In genomic region chr17:78171591-78172283, GRCh38 we compare ENCODE assay signal across 9 cellular contexts. TPM values are rescaled to one million over a fixed set of nuclear protein-coding genes. Genes with fewer than 3 reads are reported as not detected.
DNase-seq lines count a peak whose midpoint lies in the region; ATAC-seq and TF ChIP-seq lines count a peak whose summit lies in the region.
"Not testable (repeated sequence)": the region's sequence is repeated elsewhere in the genome, so short reads cannot be mapped to it uniquely, and the experiment has no call there.
"Had no signal": no experiment of that assay in that cellular context is flagged by ENCODE, and none has a peak within 500 bp of the region (broad histone marks: within the 10 kb centered on the region; RNA-seq: fewer than 3 reads in every experiment).

No MANE protein-coding gene starts in this region.

- H2AFZ ChIP-seq in OCI-LY7 (ENCODE audit: low read length); osteoblast (ENCODE audit: low read length): not testable (repeated sequence)

- not testable (repeated sequence) for DNase-seq in CD4-positive, alpha-beta T cell; OCI-LY7 (ENCODE audit: low spot score); activated CD8-positive, alpha-beta T cell treated with anti-CD3 and anti-CD28 coated beads for 36 hours; caudate nucleus (lab: John Stamatoyannopoulos, UW); testis
- peak; percentile 61 for DNase-seq in osteoblast (ENCODE audit: insufficient read length, low spot score, missing footprints)

- not testable (repeated sequence) for TF ChIP-seq POLR2A in testis (IDR thresholded peaks at IDR 0.05)

- H3K9me2 ChIP-seq in OCI-LY7 (ENCODE audit: insufficient read depth, low read length), result not testable (repeated sequence)

- BruUV-seq in OCI-LY7 (replicated peaks; lab: Mats Ljungman, UMichigan), result not testable (repeated sequence)

- H3K36me3 ChIP-seq in HUES48 (ENCODE audit: control insufficient read depth, insufficient read depth, low read length) (peaks cover 40% of the 10 kb centered on the region), OCI-LY7 (ENCODE audit: insufficient read depth, low read length) (peaks cover 29% of the 10 kb centered on the region)
- H3K36me3 ChIP-seq in osteoblast (ENCODE audit: insufficient read depth, low read length); testis (ENCODE audit: low read depth, missing control alignments): not testable (repeated sequence)

- not testable (repeated sequence) for H3K27me3 ChIP-seq in CD4-positive, alpha-beta T cell (ENCODE audit: control insufficient read depth, insufficient read depth, low read length); HUES48 (ENCODE audit: control insufficient read depth, insufficient read depth, low read length); layer of hippocampus (ENCODE audit: control insufficient read depth, insufficient read depth, low read length); osteoblast (ENCODE audit: insufficient read depth, low read length); testis

- intact Hi-C loops in CD4-positive, alpha-beta T cell (cut with DNase I, micrococcal nuclease), result loop anchor here in 1 of 2 experiments (5.0 kb wide), 1 partner anchor 214 kb away; the partner anchor contains the start of gene TNRC6C
- intact Hi-C loops in OCI-LY7 (cut with micrococcal nuclease; ENCODE audit: unreplicated experiment), result loop anchor here (2.0 kb wide), 1 partner anchor 79 kb away; no protein-coding TSS in a partner anchor
- intact Hi-C loops in activated CD8-positive, alpha-beta T cell treated with anti-CD3 and anti-CD28 coated beads for 36 hours (cut with micrococcal nuclease); testis (cut with DNase I; ENCODE audit: low total_unique reads): not testable (repeated sequence)

- H3K9ac ChIP-seq in HUES48 (ENCODE audit: low read depth, low read length), result not testable (repeated sequence)

- H3K27me3 Mint-ChIP-seq in CD4-positive, alpha-beta T cell; activated CD8-positive, alpha-beta T cell treated with anti-CD3 and anti-CD28 coated beads for 36 hours: not testable (repeated sequence)

- not testable (repeated sequence) for H3K4me3 ChIP-seq in HUES48 (ENCODE audit: low read depth, low read length); OCI-LY7 (ENCODE audit: low read depth, low read length, poor library complexity, severe bottlenecking); osteoblast (ENCODE audit: insufficient read depth, low read length); testis

- peak overlapping the region; percentile 27 for H3K27ac ChIP-seq in CD4-positive, alpha-beta T cell (ENCODE audit: low read depth, low read length)
- H3K27ac ChIP-seq in HUES48 (ENCODE audit: low read depth, low read length) (peak overlapping the region; percentile 60), caudate nucleus (ENCODE audit: low read depth, low read length) (peak overlapping the region; percentile 54), layer of hippocampus (ENCODE audit: low read depth, low read length) (peak overlapping the region; percentile 82), testis (peak overlapping the region; percentile 69 to 80)
- not testable (repeated sequence) for H3K27ac ChIP-seq in OCI-LY7 (ENCODE audit: low read depth, low read length, poor library complexity, severe bottlenecking); osteoblast (ENCODE audit: low read depth, low read length)

- H3K4me3 Mint-ChIP-seq in CD4-positive, alpha-beta T cell, result peak overlapping the region; percentile 77
- not testable (repeated sequence) for H3K4me3 Mint-ChIP-seq in activated CD8-positive, alpha-beta T cell treated with anti-CD3 and anti-CD28 coated beads for 36 hours

- not testable (repeated sequence) for H3K9me3 ChIP-seq in CD4-positive, alpha-beta T cell (ENCODE audit: control insufficient read depth, low read length); HUES48 (ENCODE audit: control insufficient read depth, insufficient read depth, low read length); OCI-LY7 (ENCODE audit: low read length); osteoblast (ENCODE audit: low read depth, low read length); testis

- TF ChIP-seq CTCF in CD4-positive, alpha-beta T cell (IDR thresholded peaks at IDR 0.05); OCI-LY7 (conservative IDR thresholded peaks at IDR 0.05; ENCODE audit: low read length); activated CD8-positive, alpha-beta T cell treated with anti-CD3 and anti-CD28 coated beads for 36 hours (IDR thresholded peaks at IDR 0.05); osteoblast (IDR thresholded peaks at IDR 0.05; ENCODE audit: extremely low read depth, low read depth, low read length); testis (IDR thresholded peaks at IDR 0.05): not testable (repeated sequence)

- H4K20me1 ChIP-seq in OCI-LY7 (ENCODE audit: insufficient read depth, low read length), result not testable (repeated sequence)
- H4K20me1 ChIP-seq in osteoblast (ENCODE audit: insufficient read depth, low read length), result peaks cover 12% of the 10 kb centered on the region

- H3K27ac Mint-ChIP-seq in CD4-positive, alpha-beta T cell, result peak overlapping the region; percentile 88
- peak overlapping the region; percentile 52 for H3K27ac Mint-ChIP-seq in activated CD8-positive, alpha-beta T cell treated with anti-CD3 and anti-CD28 coated beads for 36 hours

- POLR2A ChIA-PET in CD4-positive, alpha-beta T cell (lab: Charles Lee), result interaction anchor here (0.7 to 3.6 kb wide), 5 partner anchors 13 to 47 kb away, joined by 3 to 10 read pairs (median 4); no protein-coding TSS in a partner anchor
- POLR2A ChIA-PET in OCI-LY7 (lab: Charles Lee), result interaction anchor here (0.6 kb wide), 1 partner anchor 32 kb away, joined by 3 read pairs; no protein-coding TSS in a partner anchor
- POLR2A ChIA-PET in activated CD8-positive, alpha-beta T cell treated with anti-CD3 and anti-CD28 coated beads for 36 hours (lab: Charles Lee), result interaction anchor here (0.9 to 10.2 kb wide), 10 partner anchors 9 to 47 kb away, joined by 3 to 100 read pairs (median 4); partner anchors contain the start of genes AFMID, TK1 and TMC8

- H3K4me1 Mint-ChIP-seq in CD4-positive, alpha-beta T cell (ENCODE audit: low read depth), result peaks cover 62% of the 10 kb centered on the region
- peaks cover 52% of the 10 kb centered on the region for H3K4me1 Mint-ChIP-seq in activated CD8-positive, alpha-beta T cell treated with anti-CD3 and anti-CD28 coated beads for 36 hours (ENCODE audit: low read depth)

- H3K4me2 ChIP-seq in OCI-LY7 (ENCODE audit: low read length), result peak overlapping the region; percentile 57
- H3K4me2 ChIP-seq in osteoblast (ENCODE audit: insufficient read depth, low read length), result not testable (repeated sequence)

- H3K79me2 ChIP-seq in OCI-LY7 (ENCODE audit: insufficient read depth, low read depth, low read length); osteoblast (ENCODE audit: insufficient read depth, low read length): not testable (repeated sequence)

- not testable (repeated sequence) for ATAC-seq in CD4-positive, alpha-beta T cell (ENCODE audit: poor library complexity); activated CD8-positive, alpha-beta T cell treated with anti-CD3 and anti-CD28 coated beads for 36 hours

- CTCF ChIA-PET in CD4-positive, alpha-beta T cell (lab: Charles Lee), result interaction anchor here (2.0 kb wide), 1 partner anchor 79 kb away, joined by 5 read pairs; no protein-coding TSS in a partner anchor
- CTCF ChIA-PET in OCI-LY7 (lab: Charles Lee; ENCODE audit: unreplicated experiment), result not testable (repeated sequence)
- CTCF ChIA-PET in activated CD8-positive, alpha-beta T cell treated with anti-CD3 and anti-CD28 coated beads for 36 hours (lab: Charles Lee), result interaction anchor here (1.2 kb wide), 1 partner anchor 88 kb away, joined by 3 read pairs; no protein-coding TSS in a partner anchor

- not testable (repeated sequence) for H3K9me3 Mint-ChIP-seq in CD4-positive, alpha-beta T cell; activated CD8-positive, alpha-beta T cell treated with anti-CD3 and anti-CD28 coated beads for 36 hours

- H3K4me1 ChIP-seq in HUES48 (ENCODE audit: control insufficient read depth, insufficient read depth, low read length), result peaks cover 15% of the 10 kb centered on the region
- H3K4me1 ChIP-seq in OCI-LY7 (ENCODE audit: insufficient read depth, low read length, poor library complexity, severe bottlenecking), result peaks cover 69% of the 10 kb centered on the region
- not testable (repeated sequence) for H3K4me1 ChIP-seq in osteoblast (ENCODE audit: insufficient read depth, low read length)
- peaks cover 55% of the 10 kb centered on the region for H3K4me1 ChIP-seq in testis

- peaks cover 21% of the 10 kb centered on the region for H3K36me3 Mint-ChIP-seq in CD4-positive, alpha-beta T cell (ENCODE audit: low read depth)
- peaks cover 46% of the 10 kb centered on the region for H3K36me3 Mint-ChIP-seq in activated CD8-positive, alpha-beta T cell treated with anti-CD3 and anti-CD28 coated beads for 36 hours (ENCODE audit: low read depth)

- WGBS in testis, 2 donors, result 91 to 92% methylated on average over 17 to 21 of the region's 21 CpGs

RNA-seq across cellular contexts. Expression of gene SYNGR2, which starts 3.4 kb away (rescaled TPM):
- total RNA-seq in CD4-positive, alpha-beta T cell, result 10 to 100 TPM; 34.9 to 41.3 TPM
- 21.3 and 35.4 TPM in 2 replicates for total RNA-seq in OCI-LY7 (2014; rRNA removed; shearing (Covaris generic))
- total RNA-seq in OCI-LY7 (2022) (44.9 and 45.5 TPM in 2 replicates), osteoblast (1.5 and 3.3 TPM in 2 replicates), testis (10 to 100 TPM; 68.7 to 70.6 TPM)
- total RNA-seq in activated CD8-positive, alpha-beta T cell treated with anti-CD3 and anti-CD28 coated beads for 36 hours, result 10 to 100 TPM; 92.6 to 95.1 TPM
- polyA plus RNA-seq in testis (ENCODE audit: insufficient read depth, low read depth, low replicate concordance), result 63.7 TPM

RNA-seq across cellular contexts. Expression of gene TK1, which starts 15.1 kb away (rescaled TPM):
- total RNA-seq in CD4-positive, alpha-beta T cell, result under 1 TPM; 0.78 to 0.88 TPM
- 108 and 118 TPM in 2 replicates for total RNA-seq in OCI-LY7 (2014; rRNA removed; shearing (Covaris generic))
- total RNA-seq in OCI-LY7 (2022) (149 TPM in 2 replicates), osteoblast (17.7 and 23.9 TPM in 2 replicates), testis (1 to 10 TPM; 3.9 to 4.8 TPM)
- 100 to 1,000 TPM; 175 to 179 TPM for total RNA-seq in activated CD8-positive, alpha-beta T cell treated with anti-CD3 and anti-CD28 coated beads for 36 hours
- polyA plus RNA-seq in testis (ENCODE audit: insufficient read depth, low read depth, low replicate concordance), result 5.7 TPM

RNA-seq across cellular contexts. Expression of gene AFMID, which starts 15.4 kb away (rescaled TPM):
- under 1 TPM; 0.42 to 0.60 TPM for total RNA-seq in CD4-positive, alpha-beta T cell
- total RNA-seq in OCI-LY7 (2014; rRNA removed; shearing (Covaris generic)), result 87.8 and 89.1 TPM in 2 replicates
- 90.2 and 101 TPM in 2 replicates for total RNA-seq in OCI-LY7 (2022)
- total RNA-seq in activated CD8-positive, alpha-beta T cell treated with anti-CD3 and anti-CD28 coated beads for 36 hours, result 10 to 100 TPM; 20.8 to 27.9 TPM
- total RNA-seq in osteoblast, result 20.0 and 23.2 TPM in 2 replicates
- total RNA-seq in testis, result 10 to 100 TPM; 59.4 to 82.2 TPM
- 36.1 TPM for polyA plus RNA-seq in testis (ENCODE audit: insufficient read depth, low read depth, low replicate concordance)

RNA-seq across cellular contexts. Expression of gene C17orf99, which starts 25.6 kb away (rescaled TPM):
- not detected for total RNA-seq in CD4-positive, alpha-beta T cell
- not detected in 2 replicates for total RNA-seq in OCI-LY7 (2014; rRNA removed; shearing (Covaris generic))
- total RNA-seq in OCI-LY7 (2022) (1.1 TPM in 2 replicates), osteoblast (not detected in 2 replicates), testis (1 to 10 TPM; 1.1 to 1.3 TPM)
- under 1 TPM in 1 of 2 experiments, not detected in 1; 0.51 TPM for total RNA-seq in activated CD8-positive, alpha-beta T cell treated with anti-CD3 and anti-CD28 coated beads for 36 hours
- polyA plus RNA-seq in testis (ENCODE audit: insufficient read depth, low read depth, low replicate concordance), result not detected
- total RNA-seq: cardiac septum had no signal

RNA-seq across cellular contexts. Expression of gene TMC8, which starts 41.2 kb away (rescaled TPM):
- total RNA-seq in CD4-positive, alpha-beta T cell, result 100 to 1,000 TPM; 567 to 577 TPM
- total RNA-seq in OCI-LY7 (2014; rRNA removed; shearing (Covaris generic)), result 54.6 and 83.8 TPM in 2 replicates
- total RNA-seq in OCI-LY7 (2022) (219 and 236 TPM in 2 replicates), osteoblast (not detected in 2 replicates), testis (1 to 10 TPM; 3.5 to 9.3 TPM)
- total RNA-seq in activated CD8-positive, alpha-beta T cell treated with anti-CD3 and anti-CD28 coated beads for 36 hours, result 100 to 1,000 TPM; 182 to 197 TPM
- 5.6 TPM for polyA plus RNA-seq in testis (ENCODE audit: insufficient read depth, low read depth, low replicate concordance)

Comparison
In these comparisons a context has a peak if more than half of its experiments do, and no peak if none do; other contexts are left out.
1. RNA of gene AFMID, which starts 15.4 kb away (total RNA-seq): 87.8 to 101 TPM in OCI-LY7, 59.4 to 82.2 TPM in testis, 20.8 to 27.9 TPM in activated CD8-positive, alpha-beta T cell treated with anti-CD3 and anti-CD28 coated beads for 36 hours and 20.0 to 23.2 TPM in osteoblast; 0.42 to 0.60 TPM in CD4-positive, alpha-beta T cell; every median in the first group is over 10 times any median in the second.